ENCODE assay signal across 27 cellular contexts in the genomic region with DNA sequence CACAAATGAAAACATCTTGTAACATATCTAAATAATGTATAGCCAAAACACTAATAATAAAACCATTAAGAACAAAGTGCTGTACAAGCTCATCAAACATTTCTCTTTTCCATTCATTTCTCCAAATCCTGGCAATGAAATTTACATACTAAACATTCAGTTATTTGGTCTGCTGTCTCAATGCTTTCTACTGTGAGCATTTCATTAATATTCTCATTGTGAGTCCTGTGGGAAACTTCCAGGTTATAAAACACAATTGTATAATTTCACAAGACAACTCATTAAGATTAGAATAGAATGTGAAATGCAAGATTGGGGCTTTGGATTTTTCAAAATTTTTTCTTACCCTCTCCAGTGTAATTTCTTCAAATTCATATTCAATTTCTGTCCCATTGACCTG.
"Had no signal": no experiment of that assay in that cellular context is flagged by ENCODE, and none has a peak within 500 bp of the region (broad histone marks: within the 10 kb centered on the region; RNA-seq: fewer than 3 reads in every experiment).

No MANE protein-coding gene starts in this region.

- H3K9me3 ChIP-seq: adrenal gland, body of pancreas, breast epithelium had no signal

- H3K4me3 ChIP-seq: adrenal gland, body of pancreas, breast epithelium had no signal

- H3K4me1 ChIP-seq: adrenal gland, body of pancreas, breast epithelium had no signal

- DNase-seq: activated B cell treated with CpG ODN at 0.5 μM for 24 hours; activated CD4-positive, alpha-beta memory T cell treated with anti-CD3 and anti-CD28 coated beads for 36 hours; activated CD4-positive, alpha-beta T cell treated with anti-CD3 and anti-CD28 coated beads for 4 hours; activated CD4-positive, alpha-beta T cell treated with anti-CD3 and anti-CD28 coated beads, Interleukin-2, amount 10 ng/mL, durations not matched to agents 24 days and 14 days; activated CD4-positive, alpha-beta T cell treated with anti-CD3 and anti-CD28 coated beads, Interleukin-2, amount 50 U/mL, for 1 hour; activated CD4-positive, alpha-beta T cell treated with anti-CD3 and anti-CD28 coated beads, Interleukin-2, amount 50 U/mL, for 4 hours; activated CD4-positive, CD25-positive, alpha-beta regulatory T cell treated with anti-CD3 and anti-CD28 coated beads, Interleukin-2, amount 50 U/mL, for 72 hours; activated CD8-positive, alpha-beta memory T cell treated with anti-CD3 and anti-CD28 coated beads, Interleukin-2, amount 50 U/mL, for 4 hours; activated CD8-positive, alpha-beta T cell treated with anti-CD3 and anti-CD28 coated beads for 36 hours; activated effector memory CD4-positive, alpha-beta T cell treated with Interleukin-2 at 50 U/mL for 16 hours; activated gamma-delta T cell; activated naive CD4-positive, alpha-beta T cell treated with anti-CD3 and anti-CD28 coated beads, Interleukin-2, amount 10 ng/mL, durations not matched to agents 7 days and 5 days; activated naive CD4-positive, alpha-beta T cell treated with Interleukin-2 at 50 U/mL for 16 hours; activated naive CD8-positive, alpha-beta T cell treated with anti-CD3 and anti-CD28 coated beads for 36 hours; activated T-cell treated with anti-CD3 and anti-CD28 coated beads, Interleukin-2, amount 50 U/mL, for 24 hours; activated T-cell treated with anti-CD3 and anti-CD28 coated beads, Interleukin-2, amount 50 U/mL, for 48 hours; adrenal gland; amniotic stem cell; aorta; body of pancreas; brain microvascular endothelial cell; central memory CD4-positive, alpha-beta T cell; T-helper 1 cell; T-helper 2 cell; T-helper 9 cell had no signal

- H3K27ac ChIP-seq: adrenal gland, body of pancreas, brain microvascular endothelial cell, breast epithelium, VCaP had no signal

- H3K36me3 ChIP-seq: adrenal gland, brain microvascular endothelial cell, breast epithelium had no signal

- H3K27me3 ChIP-seq: adrenal gland, body of pancreas, brain microvascular endothelial cell, breast epithelium had no signal
